8 cellular contexts compared by ENCODE assay signal in the genomic region with DNA sequence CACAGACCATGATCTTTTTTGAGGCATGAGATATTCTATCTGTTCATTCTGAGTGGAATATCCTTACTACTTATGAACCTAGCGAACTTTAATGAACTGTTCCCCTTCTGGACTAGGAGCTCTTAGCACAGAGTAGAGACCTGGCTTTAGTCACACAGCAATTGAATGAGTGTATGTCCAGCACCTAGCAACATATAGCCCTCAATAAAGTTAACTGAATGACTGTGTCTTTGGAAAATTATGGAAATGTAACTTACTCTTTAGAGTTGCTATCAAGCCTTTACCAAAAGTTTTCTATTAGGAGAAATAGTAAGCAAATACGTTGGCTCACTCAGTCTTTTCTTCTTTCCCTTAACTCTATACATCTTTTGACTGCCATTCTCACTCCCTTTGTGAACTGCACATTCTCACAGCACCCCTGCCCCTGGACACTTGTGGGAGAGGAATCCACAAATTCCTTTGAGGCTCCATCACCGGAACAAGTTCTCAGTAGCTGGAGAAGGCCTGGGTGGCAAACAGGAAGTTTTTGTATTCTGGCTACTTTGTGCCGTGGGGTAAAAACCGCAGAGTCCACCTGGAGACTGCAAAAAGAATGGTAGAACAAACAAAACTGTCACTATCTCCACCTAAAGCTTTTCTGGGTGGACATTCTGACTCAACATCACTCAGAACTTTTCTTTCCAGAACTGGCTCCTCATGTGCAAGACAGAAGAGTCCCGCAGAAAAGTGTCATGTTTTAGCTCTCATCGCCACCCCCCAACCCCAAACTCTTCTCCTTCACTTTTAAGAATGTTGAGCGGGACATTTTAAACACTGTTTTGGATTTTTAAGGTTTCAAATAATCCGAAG. TPM values are rescaled to one million over a fixed set of nuclear protein-coding genes. Genes with fewer than 3 reads are reported as not detected.
DNase-seq lines count a peak whose midpoint lies in the region; ATAC-seq and TF ChIP-seq lines count a peak whose summit lies in the region.

No MANE protein-coding gene starts in this region.

- TF ChIP-seq CTCF in HFFc6 (IDR thresholded peaks at IDR 0.05): no peak

- peak; percentile 74 for DNase-seq in HFFc6
- peak; percentile 3 for DNase-seq in activated naive CD8-positive, alpha-beta T cell treated with anti-CD3 and anti-CD28 coated beads, Interleukin-2, amount 50 U/mL, for 24 hours
- no peak for DNase-seq in stimulated activated CD4-positive, alpha-beta T cell treated with anti-CD3 and anti-CD28 coated beads, Interleukin-4, amount 100 ng/mL, for 24 hours

- ATAC-seq in activated naive CD8-positive, alpha-beta T cell treated with anti-CD3 and anti-CD28 coated beads, Interleukin-2, amount 50 U/mL, for 24 hours: no peak
- no peak for ATAC-seq in stimulated activated memory B cell treated with anti-CD40 and anti-IgM and Interleukin-4, amounts not matched to agents 10 μg/mL and 1 μg/mL and 100 μg/mL, for 72 hours
- ATAC-seq in HG03342 (IDR thresholded peaks at IDR 0.05; ENCODE audit: unreplicated experiment) (no peak), HG02588 (IDR thresholded peaks at IDR 0.05; ENCODE audit: unreplicated experiment) (no peak)

- H3K9me3 ChIP-seq in iPS-20b (ENCODE audit: insufficient read depth, low read depth, low read length): no peaks in the 10 kb centered on the region

- H3K4me3 ChIP-seq in ACC112 (ENCODE audit: low read depth, low read length) (peak overlapping the region; percentile 74), iPS-20b (ENCODE audit: low read length) (peak overlapping the region; percentile 70)

- H3K27ac ChIP-seq in ACC112 (ENCODE audit: low read depth, low read length) (peak overlapping the region; percentile 34), iPS-20b (ENCODE audit: low read length) (peak overlapping the region; percentile 64)

- peaks cover 28% of the 10 kb centered on the region for H3K79me2 ChIP-seq in ACC112 (ENCODE audit: control insufficient read depth, insufficient read depth, low read length, unreplicated experiment)

- peaks cover 8% of the 10 kb centered on the region for H3K36me3 ChIP-seq in ACC112 (ENCODE audit: insufficient read depth, low read length)
- peaks cover 16% of the 10 kb centered on the region; the same call in 1 of the 2 replicates for H3K36me3 ChIP-seq in iPS-20b (ENCODE audit: insufficient read depth, low read depth, low read length)

- H3K27me3 ChIP-seq in ACC112 (ENCODE audit: insufficient read depth, low read length): no peaks in the 10 kb centered on the region
- peaks cover 3% of the 10 kb centered on the region; the same call in 1 of the 2 replicates for H3K27me3 ChIP-seq in iPS-20b (ENCODE audit: insufficient read depth, low read length)

- H3K9ac ChIP-seq in iPS-20b (ENCODE audit: low read depth, low read length): peak overlapping the region; percentile 82; the same call in 1 of the 2 replicates

- peaks cover 39% of the 10 kb centered on the region for H3K4me1 Mint-ChIP-seq in HFFc6 (ENCODE audit: low read depth)
- H3K4me1 Mint-ChIP-seq in activated naive CD8-positive, alpha-beta T cell treated with anti-CD3 and anti-CD28 coated beads, Interleukin-2, amount 50 U/mL, for 24 hours: peaks cover 37% of the 10 kb centered on the region
- peaks cover 27% of the 10 kb centered on the region for H3K4me1 Mint-ChIP-seq in stimulated activated memory B cell treated with anti-CD40 and anti-IgM and Interleukin-4, amounts not matched to agents 10 μg/mL and 1 μg/mL and 100 μg/mL, for 72 hours

- H2AFZ ChIP-seq in ACC112 (ENCODE audit: low read length, unreplicated experiment): peak overlapping the region; percentile 81

- peaks cover 33% of the 10 kb centered on the region for H3K36me3 Mint-ChIP-seq in HFFc6 (ENCODE audit: low read depth)
- peaks cover 19% of the 10 kb centered on the region for H3K36me3 Mint-ChIP-seq in activated naive CD8-positive, alpha-beta T cell treated with anti-CD3 and anti-CD28 coated beads, Interleukin-2, amount 50 U/mL, for 24 hours (ENCODE audit: low read depth)
- H3K36me3 Mint-ChIP-seq in stimulated activated memory B cell treated with anti-CD40 and anti-IgM and Interleukin-4, amounts not matched to agents 10 μg/mL and 1 μg/mL and 100 μg/mL, for 72 hours: peaks cover 6% of the 10 kb centered on the region

- H3K4me1 ChIP-seq in ACC112 (ENCODE audit: control insufficient read depth, insufficient read depth, low read length, unreplicated experiment) (peaks cover 30% of the 10 kb centered on the region), iPS-20b (ENCODE audit: insufficient read depth, low read length) (peaks cover 21% of the 10 kb centered on the region)

- H3K4me3 Mint-ChIP-seq in HFFc6: peak overlapping the region; percentile 85
- peak overlapping the region; percentile 62 for H3K4me3 Mint-ChIP-seq in activated naive CD8-positive, alpha-beta T cell treated with anti-CD3 and anti-CD28 coated beads, Interleukin-2, amount 50 U/mL, for 24 hours
- H3K4me3 Mint-ChIP-seq in stimulated activated memory B cell treated with anti-CD40 and anti-IgM and Interleukin-4, amounts not matched to agents 10 μg/mL and 1 μg/mL and 100 μg/mL, for 72 hours: peak overlapping the region; percentile 74

- peaks cover 3% of the 10 kb centered on the region; the same call in 1 of the 2 replicates for H3K27me3 Mint-ChIP-seq in HFFc6 (ENCODE audit: insufficient read depth)
- H3K27me3 Mint-ChIP-seq in activated naive CD8-positive, alpha-beta T cell treated with anti-CD3 and anti-CD28 coated beads, Interleukin-2, amount 50 U/mL, for 24 hours: peaks cover 2% of the 10 kb centered on the region
- H3K27me3 Mint-ChIP-seq in stimulated activated memory B cell treated with anti-CD40 and anti-IgM and Interleukin-4, amounts not matched to agents 10 μg/mL and 1 μg/mL and 100 μg/mL, for 72 hours: no peaks in the 10 kb centered on the region

- no peaks in the 10 kb centered on the region for H3K9me3 Mint-ChIP-seq in HFFc6
- H3K9me3 Mint-ChIP-seq in activated naive CD8-positive, alpha-beta T cell treated with anti-CD3 and anti-CD28 coated beads, Interleukin-2, amount 50 U/mL, for 24 hours: no peaks in the 10 kb centered on the region
- H3K9me3 Mint-ChIP-seq in stimulated activated memory B cell treated with anti-CD40 and anti-IgM and Interleukin-4, amounts not matched to agents 10 μg/mL and 1 μg/mL and 100 μg/mL, for 72 hours: no peaks in the 10 kb centered on the region

- H3K27ac Mint-ChIP-seq in HFFc6: peak overlapping the region; percentile 89
- peak overlapping the region; percentile 72 for H3K27ac Mint-ChIP-seq in activated naive CD8-positive, alpha-beta T cell treated with anti-CD3 and anti-CD28 coated beads, Interleukin-2, amount 50 U/mL, for 24 hours
- H3K27ac Mint-ChIP-seq in stimulated activated memory B cell treated with anti-CD40 and anti-IgM and Interleukin-4, amounts not matched to agents 10 μg/mL and 1 μg/mL and 100 μg/mL, for 72 hours: peak overlapping the region; percentile 96

RNA-seq across cellular contexts. Expression of a gene that starts 1.1 kb away (rescaled TPM):
- 100 to 1,000 TPM in 5 of 6 experiments, 10 to 100 TPM in 1; 99.4 to 131 (median 116) TPM for total RNA-seq in HFFc6 (2021; fragmentation: NEBNext Ultra II Directional; extraction: Animal tissue kit (Norgen Biotek cat#: 25700))
